Comparison of ENCODE assay signal across 24 cellular contexts in genomic region chr11:86702387-86702983, GRCh38.
"Had no signal": no experiment of that assay in that cellular context is flagged by ENCODE, and none has a peak within 500 bp of the region (broad histone marks: within the 10 kb centered on the region; RNA-seq: fewer than 3 reads in every experiment).

No MANE protein-coding gene starts in this region.

- H3K9me3 ChIP-seq: esophagus muscularis mucosa, sigmoid colon, thoracic aorta, upper lobe of left lung had no signal

- H3K4me3 Mint-ChIP-seq: activated CD4-positive, alpha-beta memory T cell treated with anti-CD3 and anti-CD28 coated beads, Interleukin-2, amount 10 ng/mL, durations not matched to agents 7 days and 5 days; activated CD4-positive, alpha-beta T cell treated with anti-CD3 and anti-CD28 coated beads, Interleukin-2, amount 10 ng/mL, durations not matched to agents 24 days and 14 days; activated naive CD4-positive, alpha-beta T cell treated with anti-CD3 and anti-CD28 coated beads for 36 hours; activated naive CD8-positive, alpha-beta T cell treated with anti-CD3 and anti-CD28 coated beads, Interleukin-2, amount 10 ng/mL, durations not matched to agents 7 days and 5 days; activated T-cell treated with anti-CD3 and anti-CD28 coated beads, Interleukin-2, amount 50 U/mL, for 72 hours; immature natural killer cell; nephron had no signal

- DNase-seq: activated CD4-positive, alpha-beta memory T cell treated with anti-CD3 and anti-CD28 coated beads, Interleukin-2, amount 10 ng/mL, durations not matched to agents 7 days and 5 days; activated CD4-positive, alpha-beta T cell treated with anti-CD3 and anti-CD28 coated beads, Interleukin-2, amount 10 ng/mL, durations not matched to agents 24 days and 14 days; activated effector memory CD4-positive, alpha-beta T cell treated with Interleukin-2 at 50 U/mL for 16 hours; activated naive CD4-positive, alpha-beta T cell treated with anti-CD3 and anti-CD28 coated beads for 36 hours; activated naive CD8-positive, alpha-beta T cell treated with anti-CD3 and anti-CD28 coated beads, Interleukin-2, amount 10 ng/mL, durations not matched to agents 7 days and 5 days; activated T-cell treated with anti-CD3 and anti-CD28 coated beads, Interleukin-2, amount 50 U/mL, for 72 hours; amygdala; cerebellar nuclear complex; immature natural killer cell; kidney glomerular epithelial cell; left ventricle myocardium superior; mammary epithelial cell; midbrain; occipital lobe; sigmoid colon; stimulated activated CD4-positive, alpha-beta T cell treated with anti-CD3 and anti-CD28 coated beads, Interleukin-2, amount 100 ng/mL, for 48 hours; stimulated activated CD8-positive, alpha-beta memory T cell treated with anti-CD3 and anti-CD28 coated beads, Interleukin-4, amount 100 ng/mL, for 48 hours; stimulated activated naive CD4-positive, alpha-beta T cell; T-helper 1 cell; upper lobe of left lung had no signal

- H3K27ac Mint-ChIP-seq: activated CD4-positive, alpha-beta memory T cell treated with anti-CD3 and anti-CD28 coated beads, Interleukin-2, amount 10 ng/mL, durations not matched to agents 7 days and 5 days; activated CD4-positive, alpha-beta T cell treated with anti-CD3 and anti-CD28 coated beads, Interleukin-2, amount 10 ng/mL, durations not matched to agents 24 days and 14 days; activated naive CD4-positive, alpha-beta T cell treated with anti-CD3 and anti-CD28 coated beads for 36 hours; activated naive CD8-positive, alpha-beta T cell treated with anti-CD3 and anti-CD28 coated beads, Interleukin-2, amount 10 ng/mL, durations not matched to agents 7 days and 5 days; activated T-cell treated with anti-CD3 and anti-CD28 coated beads, Interleukin-2, amount 50 U/mL, for 72 hours; immature natural killer cell had no signal

- H3K27me3 ChIP-seq: esophagus muscularis mucosa, sigmoid colon, upper lobe of left lung had no signal

- H3K27ac ChIP-seq: coronary artery, esophagus muscularis mucosa, thoracic aorta, upper lobe of left lung had no signal

- H3K36me3 ChIP-seq: esophagus muscularis mucosa, sigmoid colon, thoracic aorta, upper lobe of left lung had no signal

- H3K36me3 Mint-ChIP-seq: activated naive CD8-positive, alpha-beta T cell treated with anti-CD3 and anti-CD28 coated beads, Interleukin-2, amount 10 ng/mL, durations not matched to agents 7 days and 5 days; immature natural killer cell had no signal

- H3K4me3 ChIP-seq: coronary artery, esophagus muscularis mucosa, sigmoid colon, thoracic aorta, upper lobe of left lung had no signal

- H3K4me1 ChIP-seq: upper lobe of left lung had no signal

- ATAC-seq: activated T-cell treated with anti-CD3 and anti-CD28 coated beads, Interleukin-2, amount 50 U/mL, for 72 hours; left ventricle myocardium superior had no signal

- H3K9me3 Mint-ChIP-seq: activated CD4-positive, alpha-beta memory T cell treated with anti-CD3 and anti-CD28 coated beads, Interleukin-2, amount 10 ng/mL, durations not matched to agents 7 days and 5 days; activated naive CD4-positive, alpha-beta T cell treated with anti-CD3 and anti-CD28 coated beads for 36 hours; activated naive CD8-positive, alpha-beta T cell treated with anti-CD3 and anti-CD28 coated beads, Interleukin-2, amount 10 ng/mL, durations not matched to agents 7 days and 5 days; activated T-cell treated with anti-CD3 and anti-CD28 coated beads, Interleukin-2, amount 50 U/mL, for 72 hours; nephron had no signal

- H3K4me1 Mint-ChIP-seq: activated CD4-positive, alpha-beta memory T cell treated with anti-CD3 and anti-CD28 coated beads, Interleukin-2, amount 10 ng/mL, durations not matched to agents 7 days and 5 days; activated CD4-positive, alpha-beta T cell treated with anti-CD3 and anti-CD28 coated beads, Interleukin-2, amount 10 ng/mL, durations not matched to agents 24 days and 14 days; activated naive CD8-positive, alpha-beta T cell treated with anti-CD3 and anti-CD28 coated beads, Interleukin-2, amount 10 ng/mL, durations not matched to agents 7 days and 5 days; immature natural killer cell had no signal
